16 cellular contexts compared by ENCODE assay signal in genomic region chr6:20924911-20925543, GRCh38.
"Had no signal": no experiment of that assay in that cellular context is flagged by ENCODE, and none has a peak within 500 bp of the region (broad histone marks: within the 10 kb centered on the region; RNA-seq: fewer than 3 reads in every experiment).

No MANE protein-coding gene starts in this region.

- H3K27me3 ChIP-seq: right atrium auricular region, tibial nerve, vagina had no signal

- DNase-seq: activated B cell treated with CpG ODN at 0.5 μM for 24 hours; activated CD4-positive, alpha-beta T cell treated with anti-CD3 and anti-CD28 coated beads, Interleukin-2, amount 10 ng/mL, durations not matched to agents 24 days and 14 days; activated naive CD4-positive, alpha-beta T cell treated with anti-CD3 and anti-CD28 coated beads for 36 hours; central memory CD4-positive, alpha-beta T cell; effector memory CD4-positive, alpha-beta T cell; lower lobe of right lung; midbrain; naive B cell; posterior cingulate gyrus; stimulated activated CD4-positive, alpha-beta T cell treated with anti-CD3 and anti-CD28 coated beads, Interleukin-2, amount 100 ng/mL, for 24 hours; stimulated activated naive B cell treated with anti-CD40 and anti-IgM and Interleukin-4, amounts not matched to agents 10 μg/mL and 1 μg/mL and 100 μg/mL, for 72 hours had no signal

- H3K27ac ChIP-seq: epithelial cell of prostate, lower lobe of right lung, right atrium auricular region, tibial nerve, vagina had no signal

- H3K36me3 ChIP-seq: lower lobe of right lung, right atrium auricular region, tibial nerve, vagina had no signal

- ATAC-seq: activated T-helper 17 cell treated with anti-CD3 and anti-CD28 coated beads, Interleukin-2, amount 50 U/mL, for 72 hours; lower lobe of right lung; stimulated activated naive B cell treated with anti-CD40 and anti-IgM and Interleukin-4, amounts not matched to agents 10 μg/mL and 1 μg/mL and 100 μg/mL, for 72 hours had no signal

- H3K4me3 ChIP-seq: lower lobe of right lung, right atrium auricular region, tibial nerve, vagina had no signal

- H3K4me1 ChIP-seq: lower lobe of right lung, right atrium auricular region, tibial nerve had no signal

- H3K9me3 ChIP-seq: lower lobe of right lung, right atrium auricular region, tibial nerve, vagina had no signal
